7 cellular contexts compared by ENCODE assay signal in genomic region chr4:155758500-155759371, GRCh38. TPM values are rescaled to one million over a fixed set of nuclear protein-coding genes. Genes with fewer than 3 reads are reported as not detected.
A peak's percentile ranks its signal among the peaks of the same experiment; 100 is the strongest.
DNase-seq lines count a peak whose midpoint lies in the region; ATAC-seq lines count a peak whose summit lies in the region.

GUCY1B1 (plus strand) TSS chr4:155759021; CDS start chr4:155759141, 120 bp downstream.

- DNase-seq in NCI-H226 (peak; percentile 88), medulla oblongata (ENCODE audit: extremely low spot score) (peak; percentile 98)
- DNase-seq in activated CD8-positive, alpha-beta memory T cell treated with anti-CD3 and anti-CD28 coated beads, Interleukin-2, amount 10 ng/mL, durations not matched to agents 7 days and 5 days: peak; percentile 59
- DNase-seq in stimulated activated CD8-positive, alpha-beta memory T cell treated with anti-CD3 and anti-CD28 coated beads, Interleukin-12 subunit alpha, Interleukin-12 subunit beta, amount 100 ng/mL, for 1 hour (ENCODE audit: low read depth): peak; percentile 40

- ATAC-seq in GM18502 (IDR thresholded peaks at IDR 0.05; ENCODE audit: poor library complexity, unreplicated experiment) (peak; percentile 99), HG02759 (IDR thresholded peaks at IDR 0.05; ENCODE audit: unreplicated experiment) (peak; percentile 97)
- ATAC-seq in activated CD8-positive, alpha-beta memory T cell treated with anti-CD3 and anti-CD28 coated beads, Interleukin-2, amount 10 ng/mL, durations not matched to agents 7 days and 5 days: peak; percentile 92

- CTCF ChIA-PET in activated CD8-positive, alpha-beta memory T cell treated with anti-CD3 and anti-CD28 coated beads, Interleukin-2, amount 10 ng/mL, durations not matched to agents 7 days and 5 days (lab: Charles Lee): no interaction called here

- peak within 1 kb of the TSS; percentile 99 for H3K9ac ChIP-seq in endocrine pancreas (ENCODE audit: control insufficient read depth, insufficient read depth, low read length)

- H3K27me3 Mint-ChIP-seq in activated CD8-positive, alpha-beta memory T cell treated with anti-CD3 and anti-CD28 coated beads, Interleukin-2, amount 10 ng/mL, durations not matched to agents 7 days and 5 days: peaks cover 41% of the 10 kb centered on the region

- no peaks in the 10 kb centered on the region for H3K27me3 ChIP-seq in endocrine pancreas (ENCODE audit: control insufficient read depth, insufficient read depth, low read length)

- peaks cover 4% of the 10 kb centered on the region for H3K4me1 Mint-ChIP-seq in activated CD8-positive, alpha-beta memory T cell treated with anti-CD3 and anti-CD28 coated beads, Interleukin-2, amount 10 ng/mL, durations not matched to agents 7 days and 5 days

- H3K27ac Mint-ChIP-seq in activated CD8-positive, alpha-beta memory T cell treated with anti-CD3 and anti-CD28 coated beads, Interleukin-2, amount 10 ng/mL, durations not matched to agents 7 days and 5 days: no peak within 1 kb of the TSS

- H3K36me3 Mint-ChIP-seq in activated CD8-positive, alpha-beta memory T cell treated with anti-CD3 and anti-CD28 coated beads, Interleukin-2, amount 10 ng/mL, durations not matched to agents 7 days and 5 days: no peaks in the 10 kb centered on the region

- no peaks in the 10 kb centered on the region for H3K4me1 ChIP-seq in endocrine pancreas (ENCODE audit: control insufficient read depth, insufficient read depth, low read length)

- no peak within 1 kb of the TSS for H3K4me3 Mint-ChIP-seq in activated CD8-positive, alpha-beta memory T cell treated with anti-CD3 and anti-CD28 coated beads, Interleukin-2, amount 10 ng/mL, durations not matched to agents 7 days and 5 days

- no peak within 1 kb of the TSS for H3K4me3 ChIP-seq in endocrine pancreas (ENCODE audit: control insufficient read depth, insufficient read depth, low read length)

- no peaks in the 10 kb centered on the region for H3K9me3 Mint-ChIP-seq in activated CD8-positive, alpha-beta memory T cell treated with anti-CD3 and anti-CD28 coated beads, Interleukin-2, amount 10 ng/mL, durations not matched to agents 7 days and 5 days (ENCODE audit: low read depth)

- H3K36me3 ChIP-seq in endocrine pancreas (ENCODE audit: control insufficient read depth, insufficient read depth, low read length): no peaks in the 10 kb centered on the region

- no peaks in the 10 kb centered on the region for H3K9me3 ChIP-seq in endocrine pancreas (ENCODE audit: control insufficient read depth, low read length)

RNA-seq across cellular contexts. Expression of gene GUCY1B1, which starts in this region (rescaled TPM):
- 1 to 10 TPM in 1 of 2 experiments, under 1 TPM in 1; 0.09 to 1.5 TPM for total RNA-seq in activated CD8-positive, alpha-beta memory T cell treated with anti-CD3 and anti-CD28 coated beads, Interleukin-2, amount 10 ng/mL, durations not matched to agents 7 days and 5 days

Comparison
In these comparisons a context has a peak if more than half of its experiments do, and no peak if none do; other contexts are left out.
1. DNase-seq: peak in every context shown above with its lines; median percentile 98 in medulla oblongata; 88 in NCI-H226; 59 in activated CD8-positive, alpha-beta memory T cell treated with anti-CD3 and anti-CD28 coated beads, Interleukin-2, amount 10 ng/mL, durations not matched to agents 7 days and 5 days; 40 in stimulated activated CD8-positive, alpha-beta memory T cell treated with anti-CD3 and anti-CD28 coated beads, Interleukin-12 subunit alpha, Interleukin-12 subunit beta, amount 100 ng/mL, for 1 hour.